9 cellular contexts compared by ENCODE assay signal in genomic region chr6:139977887-139978332, GRCh38.
DNase-seq lines count a peak whose midpoint lies in the region; ATAC-seq, FAIRE-seq and TF ChIP-seq lines count a peak whose summit lies in the region.
"Had no signal": no experiment of that assay in that cellular context is flagged by ENCODE, and none has a peak within 500 bp of the region (broad histone marks: within the 10 kb centered on the region; RNA-seq: fewer than 3 reads in every experiment).

No MANE protein-coding gene starts in this region.

- peaks cover 0 to 2% of the 10 kb centered on the region in 2 donors for H3K4me1 Mint-ChIP-seq in immature natural killer cell
- peaks cover 6% of the 10 kb centered on the region for H3K4me1 Mint-ChIP-seq in CD8-positive, alpha-beta T cell (ENCODE audit: low read depth)

- H3K36me3 ChIP-seq in kidney (ENCODE audit: control insufficient read depth in 1 of 2, insufficient read depth in 2 of 2, low read length in 2 of 2) (no peaks in the 10 kb centered on the region), tibial artery (no peaks in the 10 kb centered on the region)
- H3K36me3 ChIP-seq in CD8-positive, alpha-beta T cell (ENCODE audit: insufficient read depth, low read length) = no peaks in the 10 kb centered on the region

- no peak overlapping the region for H3K9ac ChIP-seq in kidney (ENCODE audit: low read length in 2 of 2)

- intact Hi-C loops in kidney (cut with DNase I) = no loop called here
- intact Hi-C loops in tibial artery (cut with DNase I; ENCODE audit: low total_unique reads) = loop anchor here (10.0 kb wide), 1 partner anchor 603 kb away; the partner anchor contains the start of gene CITED2
- intact Hi-C loops in CD8-positive, alpha-beta T cell (cut with DNase I, micrococcal nuclease) = no loop called here

- DNase-seq in HT-29 (ENCODE audit: low spot score) = peak; percentile 61
- DNase-seq in astrocyte of the spinal cord (ENCODE audit: low read depth, low spot score) = peak; percentile 57
- no peak for DNase-seq in kidney
- DNase-seq in tibial artery = peak; percentile 33 to 70
- no peak for DNase-seq in immature natural killer cell
- DNase-seq in CD8-positive, alpha-beta T cell = no peak
- DNase-seq: activated gamma-delta T cell treated with Interleukin-2 at 50 U/mL for 16 hours, T-helper 9 cell had no signal

- ATAC-seq in GM18861 (IDR thresholded peaks at IDR 0.05; ENCODE audit: unreplicated experiment) = no peak
- no peak for ATAC-seq in CD8-positive, alpha-beta T cell

- H3K4me1 ChIP-seq in kidney (ENCODE audit: control insufficient read depth in 1 of 2, insufficient read depth in 1 of 2, low read depth in 1 of 2, low read length in 2 of 2) (peaks cover 13 to 15% of the 10 kb centered on the region in 2 donors), tibial artery (peaks cover 0 to 68% (median 24%) of the 10 kb centered on the region in 4 donors)
- no peaks in the 10 kb centered on the region for H3K4me1 ChIP-seq in CD8-positive, alpha-beta T cell (ENCODE audit: insufficient read depth, low read length)

- in situ Hi-C loops in astrocyte of the spinal cord (cut with HindIII; ENCODE audit: low sequenced_read_pairs) = no loop called here

- H3K27me3 ChIP-seq in tibial artery = no peaks in the 10 kb centered on the region
- H3K27me3 ChIP-seq in CD8-positive, alpha-beta T cell (ENCODE audit: insufficient read depth, low read length) = no peaks in the 10 kb centered on the region

- no peaks in the 10 kb centered on the region for H3K36me3 Mint-ChIP-seq in immature natural killer cell
- no peaks in the 10 kb centered on the region for H3K36me3 Mint-ChIP-seq in CD8-positive, alpha-beta T cell

- CTCF ChIA-PET in CD8-positive, alpha-beta T cell (lab: Charles Lee) = no interaction called here

- FAIRE-seq in kidney (lab: Jason Lieb, UNC) = no peak

- POLR2A ChIA-PET in CD8-positive, alpha-beta T cell (lab: Charles Lee) = no interaction called here

- peak overlapping the region; percentile 9 to 23 for H3K27ac ChIP-seq in kidney (ENCODE audit: low read depth in 2 of 2, low read length in 2 of 2)
- peak overlapping the region; percentile 55 to 67 for H3K27ac ChIP-seq in tibial artery
- no peak overlapping the region for H3K27ac ChIP-seq in CD8-positive, alpha-beta T cell (ENCODE audit: low read depth, low read length)

- H3K4me3 ChIP-seq in astrocyte of the spinal cord (ENCODE audit: low read depth, low read length) (no peak overlapping the region), kidney (ENCODE audit: low read length in 2 of 2) (no peak overlapping the region), tibial artery (no peak overlapping the region)
- no peak overlapping the region for H3K4me3 ChIP-seq in CD8-positive, alpha-beta T cell (ENCODE audit: low read depth, low read length)

- TF ChIP-seq CTCF in astrocyte of the spinal cord (IDR thresholded peaks at IDR 0.05; ENCODE audit: low read depth, low read length) (no peak), kidney (IDR thresholded peaks at IDR 0.05; ENCODE audit: borderline replicate concordance, extremely low read depth, insufficient read depth) (no peak), tibial artery (IDR thresholded peaks at IDR 0.05) (no peak)
- TF ChIP-seq CTCF in CD8-positive, alpha-beta T cell (IDR thresholded peaks at IDR 0.05) = no peak

- no peak overlapping the region for H3K4me3 Mint-ChIP-seq in immature natural killer cell
- no peak overlapping the region for H3K4me3 Mint-ChIP-seq in CD8-positive, alpha-beta T cell

- no peaks in the 10 kb centered on the region for H3K9me3 Mint-ChIP-seq in immature natural killer cell
- H3K9me3 Mint-ChIP-seq in CD8-positive, alpha-beta T cell = no peaks in the 10 kb centered on the region

- H3K9me3 ChIP-seq in kidney (ENCODE audit: control insufficient read depth in 1 of 2, low read length in 2 of 2) (no peaks in the 10 kb centered on the region), tibial artery (no peaks in the 10 kb centered on the region)
- no peaks in the 10 kb centered on the region for H3K9me3 ChIP-seq in CD8-positive, alpha-beta T cell (ENCODE audit: low read length)

- H3K27me3 Mint-ChIP-seq in immature natural killer cell (ENCODE audit: low read depth in 3 of 3) = peaks cover 0 to 2% (median 2%) of the 10 kb centered on the region in 3 donors
- peaks cover 7% of the 10 kb centered on the region for H3K27me3 Mint-ChIP-seq in CD8-positive, alpha-beta T cell (ENCODE audit: low read depth)

- no peak overlapping the region for H3K27ac Mint-ChIP-seq in immature natural killer cell
- H3K27ac Mint-ChIP-seq in CD8-positive, alpha-beta T cell = no peak overlapping the region

Comparison
In these comparisons a context has a peak if more than half of its experiments do, and no peak if none do; other contexts are left out.
1. DNase-seq: peak in HT-29 (single experiment), astrocyte of the spinal cord (single experiment) and tibial artery (2 of 2); none in kidney (single experiment), immature natural killer cell (0 of 3) and CD8-positive, alpha-beta T cell (0 of 7).